Comparison of ENCODE assay signal across 25 cellular contexts in the genomic region with DNA sequence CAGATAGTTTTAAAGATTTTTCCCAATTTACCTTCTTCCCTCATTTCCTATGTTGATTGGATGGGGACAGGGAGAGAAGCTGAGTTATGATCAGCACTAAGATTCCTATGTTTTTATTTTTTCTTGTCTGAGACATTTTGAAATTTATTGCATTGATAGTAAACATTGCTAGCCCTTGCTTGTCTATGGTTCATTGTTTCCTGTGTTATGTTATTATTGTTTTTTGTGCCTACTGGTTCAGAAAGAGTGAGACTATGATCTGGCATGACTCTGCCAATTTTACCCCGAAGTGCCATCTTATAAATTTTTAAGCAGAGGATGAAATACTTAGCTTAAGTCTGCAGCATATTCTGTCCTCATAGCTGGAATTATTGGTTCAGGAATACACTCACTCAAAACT.
"Had no signal": no experiment of that assay in that cellular context is flagged by ENCODE, and none has a peak within 500 bp of the region (broad histone marks: within the 10 kb centered on the region; RNA-seq: fewer than 3 reads in every experiment).

No MANE protein-coding gene starts in this region.

- H3K4me2 ChIP-seq: hepatocyte had no signal

- H3K27ac ChIP-seq: ascending aorta, breast epithelium, coronary artery, dorsolateral prefrontal cortex, esophagus squamous epithelium, gastroesophageal sphincter, heart right ventricle, hepatocyte had no signal

- H3K36me3 ChIP-seq: ascending aorta, breast epithelium, esophagus squamous epithelium, gastroesophageal sphincter, heart right ventricle had no signal

- H3K79me2 ChIP-seq: hepatocyte had no signal

- ATAC-seq: activated CD8-positive, alpha-beta T cell treated with anti-CD3 and anti-CD28 coated beads for 36 hours; activated naive CD4-positive, alpha-beta T cell treated with anti-CD3 and anti-CD28 coated beads, Interleukin-2, amount 50 U/mL, for 72 hours; activated T-cell treated with anti-CD3 and anti-CD28 coated beads, Interleukin-2, amount 50 U/mL, for 4 hours; gastroesophageal sphincter; heart right ventricle; WTC11 had no signal

- DNase-seq: activated CD4-positive, alpha-beta T cell treated with anti-CD3 and anti-CD28 coated beads for 1 hour; activated CD4-positive, alpha-beta T cell treated with anti-CD3 and anti-CD28 coated beads for 4 hours; activated CD4-positive, alpha-beta T cell treated with anti-CD3 and anti-CD28 coated beads, Interleukin-2, amount 10 ng/mL, durations not matched to agents 7 days and 5 days; activated CD4-positive, alpha-beta T cell treated with anti-CD3 and anti-CD28 coated beads, Interleukin-2, amount 50 U/mL, for 48 hours; activated CD8-positive, alpha-beta memory T cell treated with anti-CD3 and anti-CD28 coated beads for 24 hours; activated CD8-positive, alpha-beta T cell treated with anti-CD3 and anti-CD28 coated beads for 36 hours; activated effector memory CD4-positive, alpha-beta T cell treated with anti-CD3 and anti-CD28 coated beads, Interleukin-2, amount 50 U/mL, for 16 hours; activated naive CD4-positive, alpha-beta T cell; activated naive CD4-positive, alpha-beta T cell treated with anti-CD3 and anti-CD28 coated beads, Interleukin-2, amount 10 ng/mL, durations not matched to agents 7 days and 5 days; activated naive CD8-positive, alpha-beta T cell treated with anti-CD3 and anti-CD28 coated beads, Interleukin-2, amount 10 ng/mL, durations not matched to agents 7 days and 5 days; activated T-cell treated with anti-CD3 and anti-CD28 coated beads, Interleukin-2, amount 50 U/mL, for 4 hours; dorsolateral prefrontal cortex; effector memory CD4-positive, alpha-beta T cell; endodermal cell; esophagus squamous epithelium; foreskin melanocyte; heart right ventricle; T-helper 2 cell had no signal

- H3K4me3 ChIP-seq: ascending aorta, breast epithelium, coronary artery, dorsolateral prefrontal cortex, esophagus squamous epithelium, gastroesophageal sphincter, heart right ventricle, hepatocyte had no signal

- H3K4me1 ChIP-seq: ascending aorta, breast epithelium, esophagus squamous epithelium, gastroesophageal sphincter, heart right ventricle had no signal

- H3K9me3 ChIP-seq: ascending aorta, breast epithelium, esophagus squamous epithelium, gastroesophageal sphincter, heart right ventricle had no signal

- H2AFZ ChIP-seq: hepatocyte had no signal

- H3K27me3 ChIP-seq: ascending aorta, breast epithelium, dorsolateral prefrontal cortex, esophagus squamous epithelium, gastroesophageal sphincter, heart right ventricle, hepatocyte had no signal
